In genomic region chr20:36919715-36920333, GRCh38 we compare ENCODE assay signal across 8 cellular contexts. TPM values are rescaled to one million over a fixed set of nuclear protein-coding genes. Genes with fewer than 3 reads are reported as not detected.
DNase-seq lines count a peak whose midpoint lies in the region; ATAC-seq and TF ChIP-seq lines count a peak whose summit lies in the region.

No MANE protein-coding gene starts in this region.

- no peak for DNase-seq in activated CD8-positive, alpha-beta memory T cell treated with anti-CD3 and anti-CD28 coated beads, Interleukin-2, amount 10 ng/mL, durations not matched to agents 7 days and 5 days
- DNase-seq in activated CD8-positive, alpha-beta memory T cell treated with anti-CD3 and anti-CD28 coated beads, Interleukin-2, amount 50 U/mL, for 4 hours, result no peak
- DNase-seq in RPMI7951 (ENCODE audit: low read depth) (peak; percentile 66), kidney tubule cell (ENCODE audit: low spot score) (peak; percentile 52), type B pancreatic cell (ENCODE audit: extremely low spot score, unreplicated experiment) (no peak)
- DNase-seq in central memory CD4-positive, alpha-beta T cell, result peak; percentile 52

- CTCF ChIA-PET in activated CD8-positive, alpha-beta memory T cell treated with anti-CD3 and anti-CD28 coated beads, Interleukin-2, amount 10 ng/mL, durations not matched to agents 7 days and 5 days (lab: Charles Lee), result interaction anchor here (0.6 to 2.7 kb wide), 20 partner anchors 10 to 314 kb away, joined by 3 to 15 read pairs (median 3); partner anchors contain the start of genes RAB5IF and RBL1

- H3K27me3 ChIP-seq in KMS-11 (ENCODE audit: insufficient read depth, low read depth), result no peaks in the 10 kb centered on the region

- H3K27me3 Mint-ChIP-seq in activated CD8-positive, alpha-beta memory T cell treated with anti-CD3 and anti-CD28 coated beads, Interleukin-2, amount 10 ng/mL, durations not matched to agents 7 days and 5 days, result no peaks in the 10 kb centered on the region
- no peaks in the 10 kb centered on the region for H3K27me3 Mint-ChIP-seq in type B pancreatic cell

- TF ChIP-seq CTCF in KMS-11 (conservative IDR thresholded peaks at IDR 0.05; ENCODE audit: low read depth, low read length), result peak; percentile 87
- peak; percentile 93 for TF ChIP-seq CTCF in type B pancreatic cell (conservative IDR thresholded peaks at IDR 0.05)

- no peaks in the 10 kb centered on the region for H3K79me2 ChIP-seq in KMS-11 (ENCODE audit: insufficient read depth, low read depth)

- ATAC-seq in activated CD8-positive, alpha-beta memory T cell treated with anti-CD3 and anti-CD28 coated beads, Interleukin-2, amount 10 ng/mL, durations not matched to agents 7 days and 5 days, result peak; percentile 66
- no peak for ATAC-seq in HG02642 (IDR thresholded peaks at IDR 0.05; ENCODE audit: poor library complexity, unreplicated experiment)

- H3K36me3 ChIP-seq in KMS-11 (ENCODE audit: insufficient read depth), result no peaks in the 10 kb centered on the region

- no peak overlapping the region for H3K4me3 ChIP-seq in KMS-11 (IDR thresholded peaks at IDR 0.05; ENCODE audit: insufficient read depth, low read depth, low read length)

- no peaks in the 10 kb centered on the region for H3K9me3 Mint-ChIP-seq in activated CD8-positive, alpha-beta memory T cell treated with anti-CD3 and anti-CD28 coated beads, Interleukin-2, amount 10 ng/mL, durations not matched to agents 7 days and 5 days (ENCODE audit: low read depth)
- no peaks in the 10 kb centered on the region for H3K9me3 Mint-ChIP-seq in type B pancreatic cell

- H3K4me2 ChIP-seq in KMS-11, result no peak overlapping the region

- H3K36me3 Mint-ChIP-seq in activated CD8-positive, alpha-beta memory T cell treated with anti-CD3 and anti-CD28 coated beads, Interleukin-2, amount 10 ng/mL, durations not matched to agents 7 days and 5 days, result peaks cover 39% of the 10 kb centered on the region
- no peaks in the 10 kb centered on the region for H3K36me3 Mint-ChIP-seq in type B pancreatic cell

- H3K4me1 ChIP-seq in KMS-11 (ENCODE audit: low read depth, poor library complexity, severe bottlenecking), result peaks cover 6% of the 10 kb centered on the region

- no peak overlapping the region for H2AFZ ChIP-seq in KMS-11 (ENCODE audit: low read depth)

- H3K27ac Mint-ChIP-seq in activated CD8-positive, alpha-beta memory T cell treated with anti-CD3 and anti-CD28 coated beads, Interleukin-2, amount 10 ng/mL, durations not matched to agents 7 days and 5 days, result peak overlapping the region; percentile 39
- no peak overlapping the region for H3K27ac Mint-ChIP-seq in type B pancreatic cell

- H3K4me3 Mint-ChIP-seq in activated CD8-positive, alpha-beta memory T cell treated with anti-CD3 and anti-CD28 coated beads, Interleukin-2, amount 10 ng/mL, durations not matched to agents 7 days and 5 days, result no peak overlapping the region
- no peak overlapping the region for H3K4me3 Mint-ChIP-seq in type B pancreatic cell

- H4K20me1 ChIP-seq in KMS-11 (ENCODE audit: insufficient read depth), result no peaks in the 10 kb centered on the region

- no peak overlapping the region for H3K27ac ChIP-seq in KMS-11

- peaks cover 7% of the 10 kb centered on the region for H3K4me1 Mint-ChIP-seq in activated CD8-positive, alpha-beta memory T cell treated with anti-CD3 and anti-CD28 coated beads, Interleukin-2, amount 10 ng/mL, durations not matched to agents 7 days and 5 days
- no peaks in the 10 kb centered on the region for H3K4me1 Mint-ChIP-seq in type B pancreatic cell (ENCODE audit: unreplicated experiment)

- no peak overlapping the region for H3K9ac ChIP-seq in KMS-11

RNA-seq across cellular contexts. Expression of gene SAMHD1, which starts 31.7 kb away (rescaled TPM):
- total RNA-seq in activated CD8-positive, alpha-beta memory T cell treated with anti-CD3 and anti-CD28 coated beads, Interleukin-2, amount 10 ng/mL, durations not matched to agents 7 days and 5 days, result 100 to 1,000 TPM; 167 to 213 TPM
- total RNA-seq in RPMI7951 (2014; rRNA removed; shearing (Covaris generic)), result 55.5 and 61.1 TPM in 2 replicates
- total RNA-seq in type B pancreatic cell (ENCODE audit: low replicate concordance), result 33.4 and 52.6 TPM in 2 replicates

RNA-seq across cellular contexts. Expression of gene TLDC2, which starts 43.9 kb away (rescaled TPM):
- total RNA-seq in activated CD8-positive, alpha-beta memory T cell treated with anti-CD3 and anti-CD28 coated beads, Interleukin-2, amount 10 ng/mL, durations not matched to agents 7 days and 5 days, result not detected
- 0.39 TPM in 1 of 2 replicates, not detected in the other for total RNA-seq in RPMI7951 (2014; rRNA removed; shearing (Covaris generic))
- total RNA-seq in type B pancreatic cell (ENCODE audit: low replicate concordance), result 0.75 and 0.93 TPM in 2 replicates

Comparison
In these comparisons a context has a peak if more than half of its experiments do, and no peak if none do; other contexts are left out.
1. DNase-seq: peak in RPMI7951 (single experiment), central memory CD4-positive, alpha-beta T cell (single experiment) and kidney tubule cell (single experiment); none in activated CD8-positive, alpha-beta memory T cell treated with anti-CD3 and anti-CD28 coated beads, Interleukin-2, amount 10 ng/mL, durations not matched to agents 7 days and 5 days (single experiment), activated CD8-positive, alpha-beta memory T cell treated with anti-CD3 and anti-CD28 coated beads, Interleukin-2, amount 50 U/mL, for 4 hours (single experiment) and type B pancreatic cell (single experiment).